Comparison of ENCODE assay signal across 42 cellular contexts in genomic region chr2:214450118-214450894, GRCh38. TPM values are rescaled to one million over a fixed set of nuclear protein-coding genes. Genes with fewer than 3 reads are reported as not detected.
"Had no signal": no experiment of that assay in that cellular context is flagged by ENCODE, and none has a peak within 500 bp of the region (broad histone marks: within the 10 kb centered on the region; RNA-seq: fewer than 3 reads in every experiment).

No MANE protein-coding gene starts in this region.

- H3K4me3 Mint-ChIP-seq: activated CD4-positive, alpha-beta T cell treated with anti-CD3 and anti-CD28 coated beads for 36 hours; activated CD8-positive, alpha-beta T cell treated with anti-CD3 and anti-CD28 coated beads, Interleukin-2, amount 10 ng/mL, durations not matched to agents 7 days and 5 days; activated naive CD8-positive, alpha-beta T cell; activated T-cell treated with anti-CD3 and anti-CD28 coated beads, Interleukin-2, amount 50 U/mL, for 72 hours; central memory CD8-positive, alpha-beta T cell; naive B cell; nephron progenitor cell; stimulated activated effector memory CD8-positive, alpha-beta T cell treated with anti-CD3 and anti-CD28 coated beads, Interleukin-12 subunit alpha, Interleukin-12 subunit beta, amount 100 ng/mL, for 72 hours; stimulated activated naive CD8-positive, alpha-beta T cell treated with anti-CD3 and anti-CD28 coated beads, Interleukin-15, amount 100 ng/mL, for 72 hours; T-helper 2 cell treated with Interferon-gamma antibody and Interleukin-4, amounts not matched to agents 5 μg/mL and 100 μg/mL, for 36 hours had no signal

- H3K27ac ChIP-seq: epithelial cell of prostate, esophagus squamous epithelium, left lung, lower lobe of right lung, neutrophil, right lobe of liver, skin epidermis, thyroid gland, upper lobe of left lung had no signal

- H3K4me1 Mint-ChIP-seq: activated CD4-positive, alpha-beta T cell treated with anti-CD3 and anti-CD28 coated beads for 36 hours; central memory CD8-positive, alpha-beta T cell; naive B cell; nephron progenitor cell; stimulated activated effector memory CD8-positive, alpha-beta T cell treated with anti-CD3 and anti-CD28 coated beads, Interleukin-12 subunit alpha, Interleukin-12 subunit beta, amount 100 ng/mL, for 72 hours; stimulated activated naive CD8-positive, alpha-beta T cell treated with anti-CD3 and anti-CD28 coated beads, Interleukin-15, amount 100 ng/mL, for 72 hours had no signal

- H3K4me1 ChIP-seq: esophagus squamous epithelium, left lung, lower lobe of right lung, right lobe of liver, thyroid gland, upper lobe of left lung had no signal

- FAIRE-seq: bronchial epithelial cell, colon, endometrium, frontal cortex had no signal

- DNase-seq: activated CD4-positive, alpha-beta T cell treated with anti-CD3 and anti-CD28 coated beads for 36 hours; activated CD4-positive, CD25-positive, alpha-beta regulatory T cell; activated CD8-positive, alpha-beta T cell treated with anti-CD3 and anti-CD28 coated beads, Interleukin-2, amount 10 ng/mL, durations not matched to agents 7 days and 5 days; activated effector memory CD4-positive, alpha-beta T cell treated with Interleukin-2 at 50 U/mL for 16 hours; activated naive CD4-positive, alpha-beta T cell treated with Interleukin-2 at 50 U/mL for 16 hours; activated T-cell treated with anti-CD3 and anti-CD28 coated beads for 4 hours; activated T-cell treated with anti-CD3 and anti-CD28 coated beads, Interleukin-2, amount 50 U/mL, for 72 hours; anterior cingulate cortex; dermis blood vessel endothelial cell; effector CD4-positive, alpha-beta T cell; esophagus squamous epithelium; glutamatergic neuron; hippocampal formation; kidney glomerular epithelial cell; left lung; lower lobe of right lung; mucosa of descending colon; naive B cell; nephron progenitor cell; right lobe of liver; stimulated activated CD4-positive, alpha-beta T cell treated with anti-CD3 and anti-CD28 coated beads, Interleukin-12 subunit alpha, Interleukin-12 subunit beta, amount 100 ng/mL, for 4 hours; stimulated activated CD4-positive, alpha-beta T cell treated with anti-CD3 and anti-CD28 coated beads, Interleukin-4, amount 100 ng/mL, for 24 hours; stimulated activated naive CD8-positive, alpha-beta T cell treated with anti-CD3 and anti-CD28 coated beads, Interleukin-15, amount 100 ng/mL, for 72 hours; substantia nigra; T-helper 1 cell; thyroid gland; upper lobe of left lung had no signal

- ATAC-seq: activated CD4-positive, alpha-beta T cell treated with anti-CD3 and anti-CD28 coated beads for 36 hours; activated CD8-positive, alpha-beta T cell treated with anti-CD3 and anti-CD28 coated beads, Interleukin-2, amount 10 ng/mL, durations not matched to agents 7 days and 5 days; activated T-cell treated with anti-CD3 and anti-CD28 coated beads, Interleukin-2, amount 50 U/mL, for 72 hours; left lung; lower lobe of right lung; mucosa of descending colon; right lobe of liver; stimulated activated effector memory CD8-positive, alpha-beta T cell treated with anti-CD3 and anti-CD28 coated beads, Interleukin-12 subunit alpha, Interleukin-12 subunit beta, amount 100 ng/mL, for 72 hours; stimulated activated naive CD8-positive, alpha-beta T cell treated with anti-CD3 and anti-CD28 coated beads, Interleukin-15, amount 100 ng/mL, for 72 hours had no signal

- H3K9me3 ChIP-seq: esophagus squamous epithelium, left lung, lower lobe of right lung, mucosa of descending colon, neutrophil, right lobe of liver, thyroid gland, upper lobe of left lung had no signal

- H3K27me3 Mint-ChIP-seq: activated CD4-positive, alpha-beta T cell treated with anti-CD3 and anti-CD28 coated beads for 36 hours; central memory CD8-positive, alpha-beta T cell; naive B cell; progenitor cell of endocrine pancreas; stimulated activated naive CD8-positive, alpha-beta T cell treated with anti-CD3 and anti-CD28 coated beads, Interleukin-15, amount 100 ng/mL, for 72 hours had no signal

- H3K27me3 ChIP-seq: esophagus squamous epithelium, left lung, neutrophil, right lobe of liver, thyroid gland, upper lobe of left lung had no signal

- H3K4me3 ChIP-seq: esophagus squamous epithelium, left lung, lower lobe of right lung, mucosa of descending colon, right lobe of liver, skin epidermis, thyroid gland, upper lobe of left lung had no signal

- H3K36me3 ChIP-seq: esophagus squamous epithelium, left lung, lower lobe of right lung, neutrophil, right lobe of liver, thyroid gland, upper lobe of left lung had no signal

- H3K9me3 Mint-ChIP-seq: nephron progenitor cell; stimulated activated effector memory CD8-positive, alpha-beta T cell treated with anti-CD3 and anti-CD28 coated beads, Interleukin-12 subunit alpha, Interleukin-12 subunit beta, amount 100 ng/mL, for 72 hours; T-helper 2 cell treated with Interferon-gamma antibody and Interleukin-4, amounts not matched to agents 5 μg/mL and 100 μg/mL, for 36 hours had no signal

- H3K27ac Mint-ChIP-seq: activated CD4-positive, alpha-beta T cell treated with anti-CD3 and anti-CD28 coated beads for 36 hours; activated CD8-positive, alpha-beta T cell treated with anti-CD3 and anti-CD28 coated beads, Interleukin-2, amount 10 ng/mL, durations not matched to agents 7 days and 5 days; activated naive CD8-positive, alpha-beta T cell; activated T-cell treated with anti-CD3 and anti-CD28 coated beads, Interleukin-2, amount 50 U/mL, for 72 hours; naive B cell; nephron progenitor cell; progenitor cell of endocrine pancreas; stimulated activated effector memory CD8-positive, alpha-beta T cell treated with anti-CD3 and anti-CD28 coated beads, Interleukin-12 subunit alpha, Interleukin-12 subunit beta, amount 100 ng/mL, for 72 hours; stimulated activated naive CD8-positive, alpha-beta T cell treated with anti-CD3 and anti-CD28 coated beads, Interleukin-15, amount 100 ng/mL, for 72 hours; T-helper 2 cell treated with Interferon-gamma antibody and Interleukin-4, amounts not matched to agents 5 μg/mL and 100 μg/mL, for 36 hours had no signal

- H3K36me3 Mint-ChIP-seq: activated naive CD8-positive, alpha-beta T cell; naive B cell; stimulated activated effector memory CD8-positive, alpha-beta T cell treated with anti-CD3 and anti-CD28 coated beads, Interleukin-12 subunit alpha, Interleukin-12 subunit beta, amount 100 ng/mL, for 72 hours had no signal

RNA-seq across cellular contexts. Expression of gene VWC2L, which starts 39.5 kb away (rescaled TPM):
- total RNA-seq: activated CD4-positive, alpha-beta T cell treated with anti-CD3 and anti-CD28 coated beads for 36 hours; activated CD8-positive, alpha-beta T cell treated with anti-CD3 and anti-CD28 coated beads, Interleukin-2, amount 10 ng/mL, durations not matched to agents 7 days and 5 days; activated T-cell treated with anti-CD3 and anti-CD28 coated beads, Interleukin-2, amount 50 U/mL, for 72 hours; bronchial epithelial cell; dermis blood vessel endothelial cell; esophagus squamous epithelium; left lung; lower lobe of right lung; mesenteric fat pad; mucosa of descending colon; osteocyte; progenitor cell of endocrine pancreas; right lobe of liver; thyroid gland had no signal
- polyA plus RNA-seq: adipose tissue had no signal
